1 cellular context compared by ENCODE assay signal in the genomic region with DNA sequence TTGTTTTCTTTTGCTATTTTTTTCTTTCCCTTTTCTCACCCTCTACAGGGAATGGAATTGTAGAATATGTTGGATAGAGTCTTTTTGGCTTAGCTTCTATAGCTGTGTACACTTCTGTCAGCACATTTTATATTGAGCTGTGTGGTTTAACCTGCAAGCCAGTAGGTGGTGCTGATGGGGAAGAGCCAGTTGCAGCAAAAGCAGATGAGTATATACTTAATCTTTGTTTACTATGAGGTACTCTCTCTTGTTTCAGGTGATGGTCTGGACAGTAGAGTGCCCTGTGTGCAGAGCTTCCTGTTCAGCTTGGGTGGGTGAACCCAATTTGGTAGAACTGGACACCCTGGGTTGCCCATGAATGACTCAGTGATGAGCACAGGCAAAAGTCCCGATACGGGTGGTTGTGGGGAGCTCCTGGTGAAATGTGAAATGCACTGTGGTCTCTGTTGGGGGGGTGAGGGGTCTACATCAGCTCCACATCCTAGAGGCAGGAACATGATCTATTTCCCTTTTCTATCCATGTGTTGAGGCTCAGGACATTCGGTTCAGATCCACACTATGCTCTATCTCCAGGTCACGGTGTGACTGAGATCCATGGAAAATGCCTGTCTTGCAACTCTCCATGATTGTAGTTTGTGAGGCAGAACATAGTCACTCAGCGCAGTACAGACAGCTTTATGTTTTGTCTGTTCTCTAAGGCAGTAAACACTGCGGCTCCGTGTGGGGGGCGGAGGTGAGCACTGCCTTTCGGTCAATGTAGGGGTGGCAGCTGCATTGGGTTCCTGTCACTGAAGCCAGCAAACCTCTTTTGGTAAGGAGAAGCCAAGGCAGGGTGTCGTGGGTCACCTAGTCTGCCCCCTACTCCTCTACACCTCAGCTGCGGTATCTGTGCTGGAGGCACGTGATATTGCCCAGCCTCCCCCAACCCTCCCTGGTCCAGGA.
TF ChIP-seq lines count a peak whose summit lies in the region.

No MANE protein-coding gene starts in this region.

TF ChIP-seq in neural cell, 6 proteins besides CTCF, POLR2A, EP300 and RAD21 (continued from another document):
- TF ChIP-seq EZH2 (IDR thresholded peaks at IDR 0.05; ENCODE audit: borderline replicate concordance, insufficient read depth, low read length, poor library complexity, severe bottlenecking), result no peak
- no peak for TF ChIP-seq TAF1 (IDR thresholded peaks at IDR 0.05; ENCODE audit: low read depth)
- no peak for TF ChIP-seq MXI1 (conservative IDR thresholded peaks at IDR 0.05; ENCODE audit: poor library complexity, severe bottlenecking)
- no peak for TF ChIP-seq SMC3 (conservative IDR thresholded peaks at IDR 0.05; ENCODE audit: poor library complexity)
- no peak for TF ChIP-seq POLR2AphosphoS5 (IDR thresholded peaks at IDR 0.05)
